Comparison of ENCODE assay signal across 11 cellular contexts in the genomic region with DNA sequence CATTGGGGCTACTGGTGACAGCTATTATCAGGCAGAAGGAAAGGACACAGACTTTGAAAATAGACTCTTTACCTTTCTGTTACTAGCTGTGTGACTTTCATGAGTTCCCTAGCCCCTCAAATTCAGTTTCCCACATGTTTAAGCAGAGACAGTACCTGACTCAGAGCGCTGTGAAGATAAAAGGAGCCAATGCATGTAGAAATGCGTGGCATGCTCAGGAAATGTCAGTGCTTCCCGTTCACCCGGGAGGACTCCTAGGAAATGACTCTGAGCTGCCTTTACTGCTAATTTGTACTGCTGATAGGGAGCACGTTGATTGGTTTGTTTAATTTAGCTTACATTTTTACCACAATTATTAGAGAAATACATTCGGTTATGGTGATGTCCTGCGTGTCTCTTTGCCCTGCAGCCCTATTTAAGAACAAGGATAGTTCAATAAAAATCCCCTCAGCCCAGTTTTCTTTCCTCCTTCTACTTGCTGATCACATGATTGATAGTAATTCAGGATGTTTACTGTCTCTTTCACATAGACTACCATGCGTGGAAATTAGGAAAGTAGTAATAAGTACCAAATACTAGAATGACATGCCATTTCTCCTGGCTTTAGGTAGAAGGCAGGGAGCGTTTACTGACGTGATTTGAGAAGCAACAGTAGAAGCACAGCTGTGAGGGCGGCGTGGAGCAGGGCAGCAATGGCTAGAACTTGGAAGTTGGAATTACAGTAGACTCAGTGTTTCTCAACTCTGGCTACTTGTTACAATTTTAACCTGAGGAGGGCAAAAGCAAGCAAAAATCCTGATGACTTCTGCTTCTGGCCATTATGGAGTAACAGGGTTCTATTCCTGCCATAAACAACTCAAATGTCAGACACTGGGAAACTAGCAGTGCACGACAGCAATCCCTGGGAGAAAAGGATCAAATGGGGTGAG. TPM values are rescaled to one million over a fixed set of nuclear protein-coding genes. Genes with fewer than 3 reads are reported as not detected.
DNase-seq lines count a peak whose midpoint lies in the region; ATAC-seq and TF ChIP-seq lines count a peak whose summit lies in the region.
"Had no signal": no experiment of that assay in that cellular context is flagged by ENCODE, and none has a peak within 500 bp of the region (broad histone marks: within the 10 kb centered on the region; RNA-seq: fewer than 3 reads in every experiment).

No MANE protein-coding gene starts in this region.

- H3K27ac Mint-ChIP-seq in activated naive CD8-positive, alpha-beta T cell treated with anti-CD3 and anti-CD28 coated beads, Interleukin-2, amount 10 ng/mL, durations not matched to agents 7 days and 5 days = peak overlapping the region; percentile 96

- H3K9me3 Mint-ChIP-seq in activated naive CD8-positive, alpha-beta T cell treated with anti-CD3 and anti-CD28 coated beads, Interleukin-2, amount 10 ng/mL, durations not matched to agents 7 days and 5 days = no peaks in the 10 kb centered on the region

- H3K56ac ChIP-seq in mesendoderm (ENCODE audit: low read length) = no peak overlapping the region

- H3K4me2 ChIP-seq in KMS-11 (peak overlapping the region; percentile 67), mesendoderm (ENCODE audit: low read length) (no peak overlapping the region)

- H2AFZ ChIP-seq in KMS-11 (ENCODE audit: low read depth) = no peak overlapping the region
- H2AFZ ChIP-seq: parathyroid adenoma had no signal

- H2AK5ac ChIP-seq in mesendoderm (ENCODE audit: low read length) = no peak overlapping the region

- peaks cover 40% of the 10 kb centered on the region for H3K4me1 Mint-ChIP-seq in activated naive CD8-positive, alpha-beta T cell treated with anti-CD3 and anti-CD28 coated beads, Interleukin-2, amount 10 ng/mL, durations not matched to agents 7 days and 5 days

- peaks cover 18% of the 10 kb centered on the region for H3K36me3 Mint-ChIP-seq in activated naive CD8-positive, alpha-beta T cell treated with anti-CD3 and anti-CD28 coated beads, Interleukin-2, amount 10 ng/mL, durations not matched to agents 7 days and 5 days

- H3K23ac ChIP-seq in mesendoderm (ENCODE audit: low read length) = no peak overlapping the region

- H3K4me3 ChIP-seq in KMS-11 (IDR thresholded peaks at IDR 0.05; ENCODE audit: insufficient read depth, low read depth, low read length) = peak overlapping the region; percentile 74
- no peak overlapping the region for H3K4me3 ChIP-seq in mesendoderm (ENCODE audit: low read length)
- H3K4me3 ChIP-seq in coronary artery = no peak overlapping the region
- H3K4me3 ChIP-seq: gastroesophageal sphincter had no signal

- H2BK120ac ChIP-seq in mesendoderm (ENCODE audit: low read depth, low read length) = no peak overlapping the region

- ATAC-seq in activated naive CD8-positive, alpha-beta T cell treated with anti-CD3 and anti-CD28 coated beads, Interleukin-2, amount 10 ng/mL, durations not matched to agents 7 days and 5 days (ENCODE audit: low read depth) = no peak
- ATAC-seq: gastroesophageal sphincter had no signal

- TF ChIP-seq CTCF in KMS-11 (conservative IDR thresholded peaks at IDR 0.05; ENCODE audit: low read depth, low read length) = no peak
- TF ChIP-seq CTCF in coronary artery (IDR thresholded peaks at IDR 0.05) = no peak

- H4K20me1 ChIP-seq in KMS-11 (ENCODE audit: insufficient read depth) = no peaks in the 10 kb centered on the region

- H3K36me3 ChIP-seq in KMS-11 (ENCODE audit: insufficient read depth) = no peaks in the 10 kb centered on the region
- no peaks in the 10 kb centered on the region for H3K36me3 ChIP-seq in mesendoderm (ENCODE audit: control insufficient read depth, insufficient read depth, low read length)

- H3K27ac ChIP-seq in KMS-11 (peak overlapping the region; percentile 74; the same call in 1 of the 2 replicates), mesendoderm (ENCODE audit: low read depth, low read length) (no peak overlapping the region), coronary artery (peak overlapping the region in 1 of 2 donors; percentile 3)
- H3K27ac ChIP-seq: parathyroid adenoma had no signal

- peaks cover 48% of the 10 kb centered on the region for H3K4me1 ChIP-seq in KMS-11 (ENCODE audit: low read depth, poor library complexity, severe bottlenecking)
- no peaks in the 10 kb centered on the region for H3K4me1 ChIP-seq in mesendoderm (ENCODE audit: control insufficient read depth, low read depth, low read length)
- H3K4me1 ChIP-seq: parathyroid adenoma had no signal

- H3K79me1 ChIP-seq in mesendoderm (ENCODE audit: low read length) = no peaks in the 10 kb centered on the region

- DNase-seq in Ammon's horn (ENCODE audit: low spot score) (peak; percentile 16), mesendoderm (peak; percentile 55), coronary artery (ENCODE audit: low spot score) (no peak), NCI-H446 (lab: John Stamatoyannopoulos, UW) (no peak), COLO668 (lab: John Stamatoyannopoulos, UW; ENCODE audit: unreplicated experiment) (no peak), 8988T (no peak)
- no peak for DNase-seq in activated naive CD8-positive, alpha-beta T cell treated with anti-CD3 and anti-CD28 coated beads, Interleukin-2, amount 10 ng/mL, durations not matched to agents 7 days and 5 days

- POLR2A ChIA-PET in activated naive CD8-positive, alpha-beta T cell treated with anti-CD3 and anti-CD28 coated beads, Interleukin-2, amount 10 ng/mL, durations not matched to agents 7 days and 5 days (lab: Charles Lee) = interaction anchor here (0.7 to 4.2 kb wide), 9 partner anchors 11 to 130 kb away, joined by 3 to 73 read pairs (median 10); a partner anchor contains a TSS

- H4K8ac ChIP-seq in mesendoderm (ENCODE audit: low read depth, low read length) = no peak overlapping the region

- no peak overlapping the region for H3K18ac ChIP-seq in mesendoderm (ENCODE audit: low read length)

- WGBS in mesendoderm (ENCODE audit: extremely low coverage, insufficient coverage, low lambda C conversion rate) = no CpG with 5 or more reads among the region's 13 CpGs

- H2BK15ac ChIP-seq in mesendoderm (replicated peaks; ENCODE audit: low read depth) = no peak overlapping the region

- H3K27me3 ChIP-seq in KMS-11 (ENCODE audit: insufficient read depth, low read depth) (no peaks in the 10 kb centered on the region), mesendoderm (ENCODE audit: insufficient read depth, low read length, poor library complexity) (no peaks in the 10 kb centered on the region)
- H3K27me3 ChIP-seq: gastroesophageal sphincter had no signal

- no peaks in the 10 kb centered on the region; the same call in 1 of the 2 replicates for H3K79me2 ChIP-seq in KMS-11 (ENCODE audit: insufficient read depth, low read depth)
- H3K79me2 ChIP-seq in mesendoderm (ENCODE audit: control insufficient read depth, insufficient read depth, low read length) = no peaks in the 10 kb centered on the region
- H3K79me2 ChIP-seq: parathyroid adenoma had no signal

- peaks cover 3% of the 10 kb centered on the region for H3K27me3 Mint-ChIP-seq in activated naive CD8-positive, alpha-beta T cell treated with anti-CD3 and anti-CD28 coated beads, Interleukin-2, amount 10 ng/mL, durations not matched to agents 7 days and 5 days

- no peak overlapping the region for H3K4ac ChIP-seq in mesendoderm (ENCODE audit: low read depth, low read length)

- peak overlapping the region; percentile 83 for H3K4me3 Mint-ChIP-seq in activated naive CD8-positive, alpha-beta T cell treated with anti-CD3 and anti-CD28 coated beads, Interleukin-2, amount 10 ng/mL, durations not matched to agents 7 days and 5 days

- H4K5ac ChIP-seq in mesendoderm (ENCODE audit: low read length) = no peak overlapping the region

- H3K9ac ChIP-seq in KMS-11 (no peak overlapping the region), mesendoderm (ENCODE audit: low read length) (no peak overlapping the region)
- H3K9ac ChIP-seq: parathyroid adenoma had no signal

- H2BK5ac ChIP-seq in mesendoderm (ENCODE audit: low read length) = no peak overlapping the region

RNA-seq across cellular contexts. Expression of a gene that starts 15.9 kb away (rescaled TPM):
- total RNA-seq in activated naive CD8-positive, alpha-beta T cell treated with anti-CD3 and anti-CD28 coated beads, Interleukin-2, amount 10 ng/mL, durations not matched to agents 7 days and 5 days = 10 to 100 TPM; 21.2 to 22.1 TPM
- 1.2 TPM for polyA plus RNA-seq in mesendoderm (2013, experiment 1 of 2)
- 1.2 TPM for polyA plus RNA-seq in mesendoderm (2013, experiment 2 of 2)

RNA-seq across cellular contexts. Expression of a gene that starts 31.4 kb away (rescaled TPM):
- not detected for total RNA-seq in activated naive CD8-positive, alpha-beta T cell treated with anti-CD3 and anti-CD28 coated beads, Interleukin-2, amount 10 ng/mL, durations not matched to agents 7 days and 5 days
- 0.59 TPM for polyA plus RNA-seq in mesendoderm (2013, experiment 1 of 2)
- polyA plus RNA-seq in mesendoderm (2013, experiment 2 of 2) = 0.53 TPM
- total RNA-seq: LHCN-M2 had no signal

RNA-seq across cellular contexts. Expression of a gene that starts 41.3 kb away (rescaled TPM):
- total RNA-seq in activated naive CD8-positive, alpha-beta T cell treated with anti-CD3 and anti-CD28 coated beads, Interleukin-2, amount 10 ng/mL, durations not matched to agents 7 days and 5 days = not detected
- not detected for polyA plus RNA-seq in mesendoderm (2013, experiment 1 of 2)
- polyA plus RNA-seq in mesendoderm (2013, experiment 2 of 2) = not detected
- total RNA-seq: gastroesophageal sphincter, LHCN-M2 had no signal

RNA-seq across cellular contexts. Expression of a gene that starts 42.2 kb away (rescaled TPM):
- total RNA-seq in activated naive CD8-positive, alpha-beta T cell treated with anti-CD3 and anti-CD28 coated beads, Interleukin-2, amount 10 ng/mL, durations not matched to agents 7 days and 5 days = 10 to 100 TPM; 26.5 to 31.0 TPM
- polyA plus RNA-seq in mesendoderm (2013, experiment 1 of 2) = 64.2 TPM
- polyA plus RNA-seq in mesendoderm (2013, experiment 2 of 2) = 64.2 TPM

RNA-seq across cellular contexts. Expression of a gene that starts 44.1 kb away (rescaled TPM):
- total RNA-seq in activated naive CD8-positive, alpha-beta T cell treated with anti-CD3 and anti-CD28 coated beads, Interleukin-2, amount 10 ng/mL, durations not matched to agents 7 days and 5 days = not detected
- not detected for polyA plus RNA-seq in mesendoderm (2013, experiment 1 of 2)
- not detected for polyA plus RNA-seq in mesendoderm (2013, experiment 2 of 2)
- total RNA-seq: gastroesophageal sphincter, LHCN-M2 had no signal

Comparison
In these comparisons a context has a peak if more than half of its experiments do, and no peak if none do; other contexts are left out.
1. DNase-seq: peak in Ammon's horn (single experiment) and mesendoderm (single experiment); none in activated naive CD8-positive, alpha-beta T cell treated with anti-CD3 and anti-CD28 coated beads, Interleukin-2, amount 10 ng/mL, durations not matched to agents 7 days and 5 days (single experiment), coronary artery (single experiment), NCI-H446 (0 of 2), COLO668 (single experiment) and 8988T (single experiment).